In the genomic region with DNA sequence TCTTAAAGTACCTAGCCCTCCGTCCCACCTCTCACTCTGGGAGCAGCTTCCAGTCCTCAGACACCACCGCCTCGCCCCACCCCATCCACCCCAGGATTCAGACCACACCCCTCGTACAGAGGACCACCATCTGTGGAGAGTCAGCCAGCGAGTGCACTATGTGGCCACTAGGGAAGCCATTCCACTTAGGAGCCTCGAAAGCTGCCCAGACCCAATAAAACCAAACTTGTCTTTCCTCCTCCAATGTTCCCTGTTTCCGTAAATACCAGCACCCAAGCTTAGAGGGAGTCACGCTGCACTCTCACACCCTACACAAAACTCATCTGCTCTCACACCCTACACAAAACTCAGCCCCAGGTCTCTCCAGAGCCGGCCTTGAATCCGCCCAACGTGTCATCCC, we compare ENCODE assay signal across 8 cellular contexts. TPM values are rescaled to one million over a fixed set of nuclear protein-coding genes. Genes with fewer than 3 reads are reported as not detected.
DNase-seq lines count a peak whose midpoint lies in the region; FAIRE-seq and TF ChIP-seq lines count a peak whose summit lies in the region.
"Had no signal": no experiment of that assay in that cellular context is flagged by ENCODE, and none has a peak within 500 bp of the region (broad histone marks: within the 10 kb centered on the region; RNA-seq: fewer than 3 reads in every experiment).

No MANE protein-coding gene starts in this region.

- H3K4me3 ChIP-seq in NB4 (ENCODE audit: low read depth, low read length): no peak overlapping the region
- H3K4me3 ChIP-seq in cardiac fibroblast (replicated peaks in 1 of 2; ENCODE audit: low read depth in 2 of 2, low read length in 2 of 2): no peak overlapping the region

- peak overlapping the region; percentile 81 for H3K4me3 Mint-ChIP-seq in neural crest cell
- H3K4me3 Mint-ChIP-seq in CD14-positive monocyte: peak overlapping the region in 1 of 2 donors; percentile 98

- TF ChIP-seq CTCF in NB4 (IDR thresholded peaks at IDR 0.05; ENCODE audit: low read depth, low read length) (peak; percentile 19), cardiac fibroblast (IDR thresholded peaks at IDR 0.05; ENCODE audit: low read depth, low read length) (peak; percentile 43), neural crest cell (conservative IDR thresholded peaks at IDR 0.05) (no peak), CD14-positive monocyte (IDR thresholded peaks at IDR 0.05) (no peak), GM10248 (IDR thresholded peaks at IDR 0.05; ENCODE audit: control extremely low read depth, extremely low read depth, low read depth, missing control alignments) (no peak)

- H3K27ac Mint-ChIP-seq in neural crest cell (ENCODE audit: unreplicated experiment) (no peak overlapping the region), CD14-positive monocyte (peak overlapping the region in 1 of 7 donors; percentile 66)

- H3K4me1 Mint-ChIP-seq in neural crest cell (peaks cover 32% of the 10 kb centered on the region), CD14-positive monocyte (peaks cover 19% of the 10 kb centered on the region)

- H3K9me3 Mint-ChIP-seq in neural crest cell (no peaks in the 10 kb centered on the region), CD14-positive monocyte (peaks cover 0 to 8% (median 5%) of the 10 kb centered on the region in 7 donors)

- peak; percentile 93 for FAIRE-seq in G401.6 (lab: Jason Lieb, UNC)

- peak; percentile 16 for DNase-seq in NB4 (ENCODE audit: low read depth)
- peak; percentile 31 to 35 for DNase-seq in cardiac fibroblast (ENCODE audit: low read depth in 2 of 2)
- DNase-seq in neural crest cell (ENCODE audit: low read depth, low spot score): peak; percentile 17
- no peak for DNase-seq in CD14-positive monocyte (ENCODE audit: low spot score)
- no peak for DNase-seq in AG08396 (ENCODE audit: low spot score)
- no peak for DNase-seq in GM10248 (ENCODE audit: extremely low spot score)
- DNase-seq: cerebellar nuclear complex had no signal

- CTCF ChIA-PET in GM10248 (lab: Yijun Ruan, JAX): interaction anchor here (0.8 to 3.4 kb wide), 13 partner anchors 9 to 631 kb away, joined by 3 to 14 read pairs (median 4); partner anchors contain the start of gene ANKRD31

- POLR2A ChIA-PET in GM10248 (lab: Yijun Ruan, JAX): no interaction called here

- no peaks in the 10 kb centered on the region for H3K36me3 Mint-ChIP-seq in neural crest cell (ENCODE audit: low read depth)
- peaks cover 7 to 10% of the 10 kb centered on the region in 2 donors for H3K36me3 Mint-ChIP-seq in CD14-positive monocyte

- peaks cover 36% of the 10 kb centered on the region for H3K27me3 Mint-ChIP-seq in neural crest cell (ENCODE audit: low read depth)
- peaks cover 45 to 55% (median 45%) of the 10 kb centered on the region in 3 donors for H3K27me3 Mint-ChIP-seq in CD14-positive monocyte (ENCODE audit: low read depth in 3 of 3)

- no peak for TF ChIP-seq POLR2A in NB4 (IDR thresholded peaks at IDR 0.05; ENCODE audit: extremely low read depth, insufficient read length)

- intact Hi-C loops in CD14-positive monocyte (cut with micrococcal nuclease): no loop called here

RNA-seq across cellular contexts. Expression of gene GCNT4, which starts 1.9 kb away (rescaled TPM):
- 0.39 and 0.56 TPM in 2 replicates for total RNA-seq in neural crest cell
- not detected for polyA plus RNA-seq in CD14-positive monocyte

Comparison
In these comparisons a context has a peak if more than half of its experiments do, and no peak if none do; other contexts are left out.
1. DNase-seq: peak in NB4 (single experiment), cardiac fibroblast (2 of 2) and neural crest cell (single experiment); none in CD14-positive monocyte (single experiment), AG08396 (single experiment) and GM10248 (single experiment).
2. CTCF ChIP-seq: peak in NB4 (single experiment) and cardiac fibroblast (single experiment); none in neural crest cell (single experiment), CD14-positive monocyte (single experiment) and GM10248 (single experiment).